Comparison of ENCODE assay signal across 16 cellular contexts in the genomic region with DNA sequence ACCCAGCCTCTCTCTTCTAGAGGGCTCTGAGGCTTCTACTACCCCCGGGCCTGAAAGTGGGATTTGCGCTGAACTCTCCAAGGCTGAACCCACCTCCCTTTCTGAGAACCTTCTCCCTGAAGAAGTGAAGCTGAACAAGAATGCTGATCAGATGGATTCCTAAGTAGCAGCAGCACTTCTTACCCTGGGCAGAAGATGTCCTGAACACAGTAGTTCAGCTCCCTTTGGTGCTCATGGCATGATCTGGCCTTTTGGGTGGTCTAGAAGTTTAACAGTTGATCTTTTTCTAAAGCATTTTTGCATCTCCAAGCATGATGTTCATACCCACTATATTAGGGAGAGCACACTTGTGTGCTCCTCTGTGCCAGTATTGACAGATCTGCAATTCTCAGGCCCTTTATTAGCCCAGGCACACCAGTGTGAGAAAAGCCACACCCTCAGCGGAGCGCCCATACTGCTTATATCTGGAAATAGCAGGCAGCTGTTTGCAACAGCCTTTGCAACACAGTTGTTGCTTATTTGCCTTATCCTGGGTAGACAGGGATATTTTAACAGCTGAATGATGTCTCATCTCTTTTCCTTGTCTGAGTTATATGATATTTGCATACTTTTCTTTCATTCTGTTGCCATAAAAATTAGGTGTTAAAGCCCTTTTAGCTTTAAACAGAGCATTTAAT.
"Had no signal": no experiment of that assay in that cellular context is flagged by ENCODE, and none has a peak within 500 bp of the region (broad histone marks: within the 10 kb centered on the region; RNA-seq: fewer than 3 reads in every experiment).

No MANE protein-coding gene starts in this region.

- H3K36me3 Mint-ChIP-seq: activated CD4-positive, alpha-beta memory T cell treated with anti-CD3 and anti-CD28 coated beads for 36 hours; memory B cell; stimulated activated effector memory CD8-positive, alpha-beta T cell treated with anti-CD3 and anti-CD28 coated beads, Interleukin-12 subunit alpha, Interleukin-12 subunit beta, amount 100 ng/mL, for 72 hours had no signal

- H3K27ac ChIP-seq: gastrocnemius medialis, heart right ventricle, left ventricle myocardium inferior, neutrophil, right atrium auricular region, thyroid gland, uterus had no signal

- H3K4me3 ChIP-seq: gastrocnemius medialis, heart right ventricle, left ventricle myocardium inferior, right atrium auricular region, smooth muscle cell, thyroid gland, uterus had no signal

- H3K9me3 ChIP-seq: gastrocnemius medialis, heart right ventricle, left ventricle myocardium inferior, neutrophil, right atrium auricular region, thyroid gland, uterus had no signal

- H3K4me1 ChIP-seq: gastrocnemius medialis, heart right ventricle, left ventricle myocardium inferior, right atrium auricular region, thyroid gland, uterus had no signal

- H3K9me3 Mint-ChIP-seq: activated CD4-positive, alpha-beta memory T cell treated with anti-CD3 and anti-CD28 coated beads for 36 hours; activated naive CD8-positive, alpha-beta T cell treated with anti-CD3 and anti-CD28 coated beads for 36 hours; memory B cell; stimulated activated effector memory CD8-positive, alpha-beta T cell treated with anti-CD3 and anti-CD28 coated beads, Interleukin-12 subunit alpha, Interleukin-12 subunit beta, amount 100 ng/mL, for 72 hours had no signal

- H3K4me3 Mint-ChIP-seq: activated CD4-positive, alpha-beta memory T cell treated with anti-CD3 and anti-CD28 coated beads for 36 hours; activated naive CD8-positive, alpha-beta T cell treated with anti-CD3 and anti-CD28 coated beads for 36 hours; memory B cell; stimulated activated effector memory CD8-positive, alpha-beta T cell treated with anti-CD3 and anti-CD28 coated beads, Interleukin-12 subunit alpha, Interleukin-12 subunit beta, amount 100 ng/mL, for 72 hours had no signal

- ATAC-seq: gastrocnemius medialis; stimulated activated effector memory CD8-positive, alpha-beta T cell treated with anti-CD3 and anti-CD28 coated beads, Interleukin-12 subunit alpha, Interleukin-12 subunit beta, amount 100 ng/mL, for 72 hours had no signal

- H3K27me3 Mint-ChIP-seq: activated naive CD8-positive, alpha-beta T cell treated with anti-CD3 and anti-CD28 coated beads for 36 hours had no signal

- DNase-seq: activated CD4-positive, alpha-beta memory T cell treated with anti-CD3 and anti-CD28 coated beads for 36 hours; activated gamma-delta T cell; activated naive CD8-positive, alpha-beta T cell treated with anti-CD3 and anti-CD28 coated beads for 36 hours; activated T-cell treated with anti-CD3 and anti-CD28 coated beads, Interleukin-2, amount 50 U/mL, for 48 hours; gastrocnemius medialis; heart right ventricle; islet precursor cell; left ventricle myocardium inferior; T-helper 2 cell; thyroid gland; uterus had no signal

- H3K4me1 Mint-ChIP-seq: activated naive CD8-positive, alpha-beta T cell treated with anti-CD3 and anti-CD28 coated beads for 36 hours; memory B cell; stimulated activated effector memory CD8-positive, alpha-beta T cell treated with anti-CD3 and anti-CD28 coated beads, Interleukin-12 subunit alpha, Interleukin-12 subunit beta, amount 100 ng/mL, for 72 hours had no signal

- H3K36me3 ChIP-seq: gastrocnemius medialis, neutrophil, uterus had no signal

- H3K27ac Mint-ChIP-seq: activated CD4-positive, alpha-beta memory T cell treated with anti-CD3 and anti-CD28 coated beads for 36 hours; activated naive CD8-positive, alpha-beta T cell treated with anti-CD3 and anti-CD28 coated beads for 36 hours; memory B cell; stimulated activated effector memory CD8-positive, alpha-beta T cell treated with anti-CD3 and anti-CD28 coated beads, Interleukin-12 subunit alpha, Interleukin-12 subunit beta, amount 100 ng/mL, for 72 hours had no signal

- H3K27me3 ChIP-seq: gastrocnemius medialis, heart right ventricle, neutrophil, right atrium auricular region, thyroid gland, uterus had no signal
